12 cellular contexts compared by ENCODE assay signal in genomic region chr6:109092074-109092473, GRCh38. TPM values are rescaled to one million over a fixed set of nuclear protein-coding genes. Genes with fewer than 3 reads are reported as not detected.
DNase-seq lines count a peak whose midpoint lies in the region; ATAC-seq and TF ChIP-seq lines count a peak whose summit lies in the region.
"Had no signal": no experiment of that assay in that cellular context is flagged by ENCODE, and none has a peak within 500 bp of the region (broad histone marks: within the 10 kb centered on the region; RNA-seq: fewer than 3 reads in every experiment).

No MANE protein-coding gene starts in this region.

- in situ Hi-C loops in astrocyte of the cerebellum (cut with HindIII; ENCODE audit: low sequenced_read_pairs), result no loop called here

- TF ChIP-seq CTCF in astrocyte of the cerebellum (IDR thresholded peaks at IDR 0.05; ENCODE audit: low read depth, low read length, missing control alignments) (no peak), lower lobe of right lung (IDR thresholded peaks at IDR 0.05) (no peak), GM10266 (IDR thresholded peaks at IDR 0.05; ENCODE audit: control insufficient read depth, insufficient read depth, low read depth, missing control alignments) (no peak)

- H3K4me3 Mint-ChIP-seq in activated T-cell treated with anti-CD3 and anti-CD28 coated beads, Interleukin-2, amount 50 U/mL, for 4 hours, result peak overlapping the region; percentile 56

- no peak for DNase-seq in activated T-cell treated with anti-CD3 and anti-CD28 coated beads, Interleukin-2, amount 50 U/mL, for 4 hours
- DNase-seq in activated T-cell treated with anti-CD3 and anti-CD28 coated beads, Interleukin-2, amount 50 U/mL, for 1 hour, result no peak
- DNase-seq in astrocyte of the cerebellum (ENCODE audit: low read depth) (no peak), lower lobe of right lung (no peak), C1 segment of cervical spinal cord (lab: John Stamatoyannopoulos, UW) (no peak), GM10266 (ENCODE audit: extremely low spot score) (no peak), retina (no peak)
- DNase-seq: AML-193, cerebellar nuclear complex, mucosa of descending colon, T1000 had no signal

- intact Hi-C loops in lower lobe of right lung (cut with DNase I), result no loop called here

- ATAC-seq in activated T-cell treated with anti-CD3 and anti-CD28 coated beads, Interleukin-2, amount 50 U/mL, for 4 hours, result no peak
- no peak for ATAC-seq in lower lobe of right lung
- ATAC-seq: mucosa of descending colon had no signal

- H3K27me3 ChIP-seq in lower lobe of right lung (ENCODE audit: low read depth), result no peaks in the 10 kb centered on the region
- H3K27me3 ChIP-seq in thymus (ENCODE audit: control insufficient read depth, insufficient read depth), result no peaks in the 10 kb centered on the region

- WGBS in thymus, result 29% methylated on average over 1 of the region's 1 CpG

- H3K27ac ChIP-seq in lower lobe of right lung (no peak overlapping the region), thymus (ENCODE audit: low read depth) (no peak overlapping the region)

- peaks cover 3% of the 10 kb centered on the region for H3K36me3 Mint-ChIP-seq in activated T-cell treated with anti-CD3 and anti-CD28 coated beads, Interleukin-2, amount 50 U/mL, for 4 hours (ENCODE audit: insufficient read depth)

- H3K27me3 Mint-ChIP-seq in activated T-cell treated with anti-CD3 and anti-CD28 coated beads, Interleukin-2, amount 50 U/mL, for 4 hours (ENCODE audit: low read depth), result no peaks in the 10 kb centered on the region

- H3K9me3 Mint-ChIP-seq in activated T-cell treated with anti-CD3 and anti-CD28 coated beads, Interleukin-2, amount 50 U/mL, for 4 hours, result no peaks in the 10 kb centered on the region

- H3K36me3 ChIP-seq in lower lobe of right lung (no peaks in the 10 kb centered on the region), thymus (ENCODE audit: control insufficient read depth, insufficient read depth) (no peaks in the 10 kb centered on the region)

- peaks cover 40% of the 10 kb centered on the region for H3K4me1 Mint-ChIP-seq in activated T-cell treated with anti-CD3 and anti-CD28 coated beads, Interleukin-2, amount 50 U/mL, for 4 hours (ENCODE audit: low read depth)

- H3K4me3 ChIP-seq in astrocyte of the cerebellum (ENCODE audit: low read depth, low read length), result peak overlapping the region; percentile 79
- peak overlapping the region; percentile 72 for H3K4me3 ChIP-seq in lower lobe of right lung
- H3K4me3 ChIP-seq in thymus (ENCODE audit: low read length), result peak overlapping the region; percentile 23
- H3K4me3 ChIP-seq: mucosa of descending colon had no signal

- H3K9me3 ChIP-seq in lower lobe of right lung (no peaks in the 10 kb centered on the region), thymus (ENCODE audit: control insufficient read depth) (no peaks in the 10 kb centered on the region)
- H3K9me3 ChIP-seq: mucosa of descending colon had no signal

- H3K4me1 ChIP-seq in lower lobe of right lung (peaks cover 42% of the 10 kb centered on the region), thymus (ENCODE audit: control insufficient read depth, insufficient read depth, low read length) (peaks cover 7% of the 10 kb centered on the region)

RNA-seq across cellular contexts. Expression of gene SESN1, which starts 2.6 kb away (rescaled TPM):
- total RNA-seq in activated T-cell treated with anti-CD3 and anti-CD28 coated beads, Interleukin-2, amount 50 U/mL, for 4 hours, result 1 to 10 TPM; 3.9 to 7.0 (median 5.2) TPM
- total RNA-seq in lower lobe of right lung, result 37.9 TPM
- polyA plus RNA-seq in thymus, result 76.9 TPM

RNA-seq across cellular contexts. Expression of gene CEP57L1, which starts 3.2 kb away (rescaled TPM):
- total RNA-seq in activated T-cell treated with anti-CD3 and anti-CD28 coated beads, Interleukin-2, amount 50 U/mL, for 4 hours, result 1 to 10 TPM; 7.5 to 8.2 (median 7.6) TPM
- total RNA-seq in lower lobe of right lung, result 8.6 TPM
- 9.9 TPM for polyA plus RNA-seq in thymus

Comparison
In these comparisons a context has a peak if more than half of its experiments do, and no peak if none do; other contexts are left out.
1. H3K4me3 ChIP-seq: peak in every context shown above with its lines; median percentile 79 in astrocyte of the cerebellum; 72 in lower lobe of right lung; 23 in thymus.